ENCODE assay signal across 8 cellular contexts in genomic region chr16:67659675-67660563, GRCh38. TPM values are rescaled to one million over a fixed set of nuclear protein-coding genes. Genes with fewer than 3 reads are reported as not detected.
DNase-seq lines count a peak whose midpoint lies in the region; ATAC-seq and TF ChIP-seq lines count a peak whose summit lies in the region.

TSS of gene ACD (minus strand) at chr16:67660260. CDS start at chr16:67660220, 40 bp downstream.

- peak; percentile 81 for DNase-seq in DMS153 treated with DMSO at 0.1 percent for 48 hours (lab: John Stamatoyannopoulos, UW; ENCODE audit: unreplicated experiment)
- DNase-seq in HuH-7 (ENCODE audit: low spot score) = peak; percentile 99
- peak; percentile 41 for DNase-seq in Panc1 (ENCODE audit: low read depth, low spot score)
- DNase-seq in activated T-cell treated with anti-CD3 and anti-CD28 coated beads, Interleukin-2, amount 50 U/mL, for 72 hours = peak; percentile 95 to 98
- peak; percentile 93 for DNase-seq in myocyte (ENCODE audit: low read depth)
- DNase-seq in stimulated activated CD8-positive, alpha-beta memory T cell treated with anti-CD3 and anti-CD28 coated beads, Interleukin-7, amount 100 ng/mL, for 48 hours (ENCODE audit: extremely low read depth in 1 of 2, low read depth in 1 of 2) = peak; percentile 83 to 87

- POLR2A ChIA-PET in Panc1 (lab: Charles Lee) = no interaction called here

- no peaks in the 10 kb centered on the region for H3K27me3 Mint-ChIP-seq in activated T-cell treated with anti-CD3 and anti-CD28 coated beads, Interleukin-2, amount 50 U/mL, for 72 hours (ENCODE audit: low read depth)

- peak within 1 kb of the TSS; percentile 92 for H3K27ac Mint-ChIP-seq in activated T-cell treated with anti-CD3 and anti-CD28 coated beads, Interleukin-2, amount 50 U/mL, for 72 hours

- ATAC-seq in GM21515 (IDR thresholded peaks at IDR 0.05; ENCODE audit: unreplicated experiment) (peak; percentile 45), Panc1 (peak; percentile 80), esophagus mucosa (peak; percentile 86)
- ATAC-seq in activated T-cell treated with anti-CD3 and anti-CD28 coated beads, Interleukin-2, amount 50 U/mL, for 72 hours (replicated peaks in 1 of 2) = peak; percentile 67 to 74

- peak within 1 kb of the TSS; percentile 82 to 86 for H3K4me3 ChIP-seq in Panc1 (ENCODE audit: low read depth in 2 of 2, low read length in 2 of 2)

- TF ChIP-seq CTCF in Panc1 (IDR thresholded peaks at IDR 0.05) = no peak

- H3K9me3 Mint-ChIP-seq in activated T-cell treated with anti-CD3 and anti-CD28 coated beads, Interleukin-2, amount 50 U/mL, for 72 hours = no peaks in the 10 kb centered on the region

- H3K9me3 ChIP-seq in Panc1 (ENCODE audit: control insufficient read depth, insufficient read depth, low read depth, low read length) = no peaks in the 10 kb centered on the region

- H3K27me3 ChIP-seq in Panc1 (ENCODE audit: control insufficient read depth, insufficient read depth, low read length) = no peaks in the 10 kb centered on the region

- peaks cover 31% of the 10 kb centered on the region for H3K4me1 Mint-ChIP-seq in activated T-cell treated with anti-CD3 and anti-CD28 coated beads, Interleukin-2, amount 50 U/mL, for 72 hours (ENCODE audit: low read depth)

- peaks cover 3% of the 10 kb centered on the region; the same call in 1 of the 2 replicates for H3K4me1 ChIP-seq in Panc1 (ENCODE audit: control insufficient read depth, insufficient read depth, low read length)

- TSS peak; percentile 78 for BruUV-seq in Panc1 (replicated peaks; lab: Mats Ljungman, UMichigan)

- H3K4me3 Mint-ChIP-seq in activated T-cell treated with anti-CD3 and anti-CD28 coated beads, Interleukin-2, amount 50 U/mL, for 72 hours = peak within 1 kb of the TSS; percentile 93 to 95

- peak within 1 kb of the TSS; percentile 85 for H3K27ac ChIP-seq in Panc1 (ENCODE audit: low read length)

- H3K36me3 Mint-ChIP-seq in activated T-cell treated with anti-CD3 and anti-CD28 coated beads, Interleukin-2, amount 50 U/mL, for 72 hours (ENCODE audit: insufficient read depth in 2 of 2) = peaks cover 8 to 11% of the 10 kb centered on the region in 2 donors

- H3K36me3 ChIP-seq in Panc1 (ENCODE audit: control insufficient read depth, insufficient read depth, low read length) = peaks cover 2% of the 10 kb centered on the region; the same call in 1 of the 2 replicates

- CTCF ChIA-PET in Panc1 (lab: Charles Lee) = interaction anchor here (0.6 to 1.0 kb wide), 2 partner anchors 108 to 139 kb away, joined by 3 to 5 read pairs; no protein-coding TSS in a partner anchor

- intact Hi-C loops in Panc1 (cut with micrococcal nuclease; ENCODE audit: unreplicated experiment) = no loop called here

- in situ Hi-C loops in Panc1 (cut with HindIII; ENCODE audit: low pct_unique_long_range_greater_than_20kb, low sequenced_read_pairs) = no loop called here

RNA-seq across cellular contexts. Expression of gene ACD, which starts in this region (rescaled TPM):
- total RNA-seq in Panc1 (2021; ENCODE audit: unreplicated experiment) (34.9 TPM), esophagus mucosa (7.8 TPM), myocyte (15.8 and 17.5 TPM in 2 replicates)
- 41.2 TPM for polyA plus RNA-seq in Panc1 (2012; ENCODE audit: insufficient read length)
- 10 to 100 TPM; 53.6 to 73.0 TPM for total RNA-seq in activated T-cell treated with anti-CD3 and anti-CD28 coated beads, Interleukin-2, amount 50 U/mL, for 72 hours
- 14.3 TPM for polyA plus RNA-seq in myocyte (2012)

Comparison
In these comparisons a context has a peak if more than half of its experiments do, and no peak if none do; other contexts are left out.
1. Peak in every context shown above with its lines: DNase-seq, ATAC-seq, H3K4me3 ChIP-seq and H3K27ac ChIP-seq.
2. DNase-seq: peak in every context shown above with its lines; median percentile 99 in HuH-7; 96 in activated T-cell treated with anti-CD3 and anti-CD28 coated beads, Interleukin-2, amount 50 U/mL, for 72 hours; 93 in myocyte; 85 in stimulated activated CD8-positive, alpha-beta memory T cell treated with anti-CD3 and anti-CD28 coated beads, Interleukin-7, amount 100 ng/mL, for 48 hours; 81 in DMS153 treated with DMSO at 0.1 percent for 48 hours; 41 in Panc1.